In the genomic region with DNA sequence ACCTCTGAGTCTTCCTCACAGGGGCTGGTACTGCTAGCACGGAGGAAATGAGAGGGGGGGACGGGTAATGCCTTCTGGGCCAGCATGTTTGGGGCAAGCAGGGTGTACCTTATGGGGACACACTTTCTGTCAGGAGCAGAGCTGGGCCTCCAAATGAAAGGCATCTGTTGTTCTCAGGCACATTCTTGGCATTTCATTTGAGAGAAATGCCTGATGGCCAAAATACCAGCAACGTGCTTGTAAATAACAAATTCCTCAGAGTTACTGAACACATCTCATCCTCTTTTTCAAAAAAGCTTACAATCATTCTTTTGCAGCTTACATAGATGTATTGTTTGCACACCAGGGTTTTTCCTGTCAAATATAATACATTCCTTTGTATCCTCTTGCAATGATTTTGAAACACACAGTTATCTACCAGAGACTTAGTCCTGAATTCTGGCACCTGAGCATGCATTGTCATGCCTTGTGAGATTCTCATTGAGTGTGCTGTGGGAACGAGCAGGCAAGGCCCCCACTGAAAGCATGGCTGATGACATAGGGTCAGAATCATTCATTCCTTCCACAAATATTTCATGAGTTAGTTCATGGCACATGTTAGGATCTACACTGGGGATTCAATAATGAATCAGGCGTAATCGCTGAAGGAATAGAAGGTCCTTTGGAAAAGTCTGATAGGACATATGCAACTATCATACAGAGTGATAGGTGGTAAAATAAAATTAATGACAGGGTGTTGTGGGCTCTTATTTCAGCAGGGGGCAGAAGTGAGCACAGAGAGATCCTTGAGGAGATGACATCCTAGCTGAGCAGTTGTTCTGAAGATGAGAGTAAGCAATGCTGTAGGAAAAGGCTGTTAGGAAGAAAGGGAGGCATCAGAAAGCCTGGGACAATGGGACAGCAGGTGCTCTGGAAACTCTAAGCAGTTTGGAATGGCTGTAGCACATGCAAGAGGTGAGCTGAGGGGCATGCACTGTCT, we compare ENCODE assay signal across 8 cellular contexts.
A peak's percentile ranks its signal among the peaks of the same experiment; 100 is the strongest.
DNase-seq lines count a peak whose midpoint lies in the region; ATAC-seq and TF ChIP-seq lines count a peak whose summit lies in the region.

No MANE protein-coding gene starts in this region.

- no peak overlapping the region for H2AFZ ChIP-seq in mesenchymal stem cell (ENCODE audit: low read depth, low read length)

- peak overlapping the region; percentile 42 for H3K9ac ChIP-seq in mesenchymal stem cell (ENCODE audit: low read length)

- H3K9me3 ChIP-seq in mesenchymal stem cell (ENCODE audit: control insufficient read depth, low read length) = no peaks in the 10 kb centered on the region

- H3K36me3 Mint-ChIP-seq in Calu3 (ENCODE audit: insufficient read depth, unreplicated experiment) (no peaks in the 10 kb centered on the region), MCF 10A (ENCODE audit: insufficient read depth, unreplicated experiment) (no peaks in the 10 kb centered on the region)

- H3K27me3 ChIP-seq in mesenchymal stem cell (ENCODE audit: control insufficient read depth in 1 of 2, insufficient read depth in 1 of 2, low read length in 2 of 2) = no peaks in the 10 kb centered on the region

- WGBS in mesenchymal stem cell = 65% methylated on average over 5 of the region's 6 CpGs

- no peaks in the 10 kb centered on the region for H3K9me3 Mint-ChIP-seq in Calu3 (ENCODE audit: low read depth, unreplicated experiment)
- no peaks in the 10 kb centered on the region for H3K9me3 Mint-ChIP-seq in MCF 10A (ENCODE audit: unreplicated experiment)

- H3K4me1 Mint-ChIP-seq in Calu3 (ENCODE audit: low read depth, unreplicated experiment) (no peaks in the 10 kb centered on the region), MCF 10A (ENCODE audit: insufficient read depth, unreplicated experiment) (no peaks in the 10 kb centered on the region)

- H3K36me3 ChIP-seq in mesenchymal stem cell (ENCODE audit: control insufficient read depth in 1 of 2, insufficient read depth in 2 of 2, low read depth in 1 of 2, low read length in 2 of 2) = no peaks in the 10 kb centered on the region

- H3K4ac ChIP-seq in mesenchymal stem cell (ENCODE audit: low read depth in 1 of 2, low read length in 2 of 2) = no peak overlapping the region

- H3K18ac ChIP-seq in mesenchymal stem cell (ENCODE audit: low read depth in 1 of 2, low read length in 2 of 2) = no peak overlapping the region

- no peaks in the 10 kb centered on the region for H3K79me1 ChIP-seq in mesenchymal stem cell (replicated peaks; ENCODE audit: low read length, poor library complexity, severe bottlenecking)

- no peak overlapping the region for H2BK120ac ChIP-seq in mesenchymal stem cell (ENCODE audit: low read depth, low read length)

- no peak overlapping the region for H2BK15ac ChIP-seq in mesenchymal stem cell (ENCODE audit: low read depth, poor library complexity, severe bottlenecking)

- ATAC-seq in GM19455 (IDR thresholded peaks at IDR 0.05; ENCODE audit: unreplicated experiment) (no peak), HG02973 (IDR thresholded peaks at IDR 0.05; ENCODE audit: unreplicated experiment) (no peak)

- peaks cover 6% of the 10 kb centered on the region for H3K4me1 ChIP-seq in mesenchymal stem cell (ENCODE audit: control insufficient read depth, insufficient read depth, low read depth, low read length)

- H3K27ac Mint-ChIP-seq in Calu3 (ENCODE audit: unreplicated experiment) (no peak overlapping the region), MCF 10A (ENCODE audit: low read depth, unreplicated experiment) (no peak overlapping the region)

- no peak overlapping the region for H3K14ac ChIP-seq in mesenchymal stem cell (ENCODE audit: low read length in 2 of 2)

- POLR2A ChIA-PET in MCF 10A (lab: Yijun Ruan, JAX) = interaction anchor here (0.7 to 1.4 kb wide), 2 partner anchors 334 to 359 kb away, joined by 3 read pairs; no protein-coding TSS in a partner anchor

- H4K8ac ChIP-seq in mesenchymal stem cell (ENCODE audit: low read length) = peak overlapping the region; percentile 21

- H3K4me2 ChIP-seq in mesenchymal stem cell (ENCODE audit: low read length, poor library complexity, severe bottlenecking) = no peak overlapping the region

- no peak overlapping the region for H4K91ac ChIP-seq in mesenchymal stem cell (ENCODE audit: low read length)

- BruUV-seq in Calu3 (replicated peaks; lab: Mats Ljungman, UMichigan) (no TSS peak), MCF 10A (replicated peaks; lab: Mats Ljungman, UMichigan) (no TSS peak)

- CTCF ChIA-PET in Calu3 (lab: Charles Lee) = interaction anchor here (1.7 kb wide), 1 partner anchor 16 kb away, joined by 3 read pairs; no protein-coding TSS in a partner anchor
- CTCF ChIA-PET in MCF 10A (lab: Yijun Ruan, JAX) = interaction anchor here (0.7 to 1.6 kb wide), 11 partner anchors 10 to 656 kb away, joined by 3 to 6 read pairs (median 3); no protein-coding TSS in a partner anchor

- H2BK5ac ChIP-seq in mesenchymal stem cell (ENCODE audit: low read depth, low read length, poor library complexity, severe bottlenecking) = no peak overlapping the region

- no peak overlapping the region for H3K4me3 Mint-ChIP-seq in Calu3 (ENCODE audit: low read depth, unreplicated experiment)
- no peak overlapping the region for H3K4me3 Mint-ChIP-seq in MCF 10A (ENCODE audit: unreplicated experiment)

- DNase-seq in Calu3 (peak; percentile 33), HuH-7 (ENCODE audit: low spot score) (peak; percentile 6), MCF 10A (ENCODE audit: unreplicated experiment) (peak; percentile 55), mesenchymal stem cell (no peak), NCI-H2107 (lab: John Stamatoyannopoulos, UW) (no peak), cerebellum (ENCODE audit: low spot score) (no peak)

- intact Hi-C loops in Calu3 (cut with micrococcal nuclease; ENCODE audit: unreplicated experiment) = no loop called here
- intact Hi-C loops in MCF 10A (cut with micrococcal nuclease) = loop anchor here (1.0 to 5.0 kb wide), 3 partner anchors 332 to 709 kb away; partner anchors contain the start of gene GAS1

- H2AK5ac ChIP-seq in mesenchymal stem cell (ENCODE audit: low read length, severe bottlenecking) = peak overlapping the region; percentile 8

- TF ChIP-seq CTCF in Calu3 (IDR thresholded peaks at IDR 0.05; ENCODE audit: unreplicated experiment) = peak; percentile 29
- TF ChIP-seq CTCF in MCF 10A (IDR thresholded peaks at IDR 0.05; ENCODE audit: unreplicated experiment) = peak; percentile 51

- no peak overlapping the region for H3K4me3 ChIP-seq in mesenchymal stem cell (ENCODE audit: insufficient read depth in 1 of 2, low read depth in 1 of 2, low read length in 2 of 2)

- no peaks in the 10 kb centered on the region for H3K27me3 Mint-ChIP-seq in Calu3 (ENCODE audit: unreplicated experiment)
- no peaks in the 10 kb centered on the region for H3K27me3 Mint-ChIP-seq in MCF 10A (ENCODE audit: insufficient read depth, unreplicated experiment)

- no peak overlapping the region for H3K23ac ChIP-seq in mesenchymal stem cell (ENCODE audit: low read length in 2 of 2)

- peak overlapping the region; percentile 82 for H3K27ac ChIP-seq in mesenchymal stem cell (ENCODE audit: low read length, poor library complexity, severe bottlenecking)

- no peak overlapping the region for H2BK12ac ChIP-seq in mesenchymal stem cell (ENCODE audit: low read length in 2 of 2)

Comparison
In these comparisons a context has a peak if more than half of its experiments do, and no peak if none do; other contexts are left out.
1. DNase-seq: peak in Calu3 (single experiment), HuH-7 (single experiment) and MCF 10A (single experiment); none in mesenchymal stem cell (single experiment), NCI-H2107 (single experiment) and cerebellum (single experiment).